8 cellular contexts compared by ENCODE assay signal in the genomic region with DNA sequence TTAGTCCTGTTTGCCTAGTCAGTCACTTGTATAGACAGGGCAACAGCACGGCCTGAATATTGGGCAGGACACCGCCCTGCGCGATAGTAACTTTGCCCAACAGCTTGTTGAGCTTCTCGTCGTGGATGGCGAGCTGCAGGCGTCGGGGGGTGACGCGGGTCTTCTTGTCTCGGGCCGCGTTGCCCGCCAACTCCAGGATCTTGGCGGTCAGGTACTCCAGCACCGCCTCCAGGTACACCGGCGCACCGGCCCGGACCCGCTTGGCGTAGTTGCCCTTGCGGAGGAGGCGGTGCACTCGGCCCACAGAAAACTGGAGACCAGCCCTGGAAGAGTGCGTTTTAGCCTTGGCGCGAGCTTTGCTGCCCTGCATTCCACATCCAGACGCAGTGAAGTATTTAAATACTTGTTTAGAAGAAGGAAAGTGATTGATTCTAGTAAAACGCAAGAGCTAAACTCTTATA.
DNase-seq lines count a peak whose midpoint lies in the region; ATAC-seq lines count a peak whose summit lies in the region.

No MANE protein-coding gene starts in this region.

- H3K4me1 ChIP-seq in mucosa of stomach (ENCODE audit: control insufficient read depth, insufficient read depth, low read length) = peaks cover 13% of the 10 kb centered on the region
- no peaks in the 10 kb centered on the region for H3K4me1 ChIP-seq in urinary bladder (ENCODE audit: insufficient read depth)

- peaks cover 8% of the 10 kb centered on the region for H3K36me3 Mint-ChIP-seq in effector memory CD8-positive, alpha-beta T cell (ENCODE audit: insufficient read depth)

- peak; percentile 16 for ATAC-seq in HG03175 (IDR thresholded peaks at IDR 0.05; ENCODE audit: unreplicated experiment)
- peak; percentile 8 for ATAC-seq in effector memory CD8-positive, alpha-beta T cell (replicated peaks)

- 2% methylated on average over 31 of the region's 31 CpGs for WGBS in urinary bladder

- peaks cover 6 to 19% of the 10 kb centered on the region in 2 donors for H3K4me1 Mint-ChIP-seq in effector memory CD8-positive, alpha-beta T cell (ENCODE audit: low read depth in 2 of 2)

- no peak overlapping the region for H3K27ac Mint-ChIP-seq in effector memory CD8-positive, alpha-beta T cell

- no peaks in the 10 kb centered on the region for H3K36me3 ChIP-seq in mucosa of stomach (ENCODE audit: control insufficient read depth, insufficient read depth, low read length)
- no peaks in the 10 kb centered on the region for H3K36me3 ChIP-seq in urinary bladder (ENCODE audit: insufficient read depth)

- peak overlapping the region; percentile 59 for H3K27ac ChIP-seq in urinary bladder (ENCODE audit: low read depth)

- peak overlapping the region; percentile 59 for H3K9ac ChIP-seq in mucosa of stomach (ENCODE audit: low read length)

- H3K4me3 ChIP-seq in mucosa of stomach (ENCODE audit: low read length) (no peak overlapping the region), urinary bladder (ENCODE audit: low read depth, low read length) (no peak overlapping the region)

- no peaks in the 10 kb centered on the region for H3K27me3 Mint-ChIP-seq in effector memory CD8-positive, alpha-beta T cell

- H3K4me3 Mint-ChIP-seq in effector memory CD8-positive, alpha-beta T cell = no peak overlapping the region

- H3K9me3 Mint-ChIP-seq in effector memory CD8-positive, alpha-beta T cell = no peaks in the 10 kb centered on the region

- peaks cover 13% of the 10 kb centered on the region for H3K27me3 ChIP-seq in mucosa of stomach (ENCODE audit: control insufficient read depth, insufficient read depth, low read length)

- no peaks in the 10 kb centered on the region for H3K9me3 ChIP-seq in mucosa of stomach (ENCODE audit: control insufficient read depth, low read length)

- DNase-seq in DMS79 (lab: John Stamatoyannopoulos, UW) (peak; percentile 34), DMS79 treated with DMSO at 0.1 percent for 48 hours (lab: John Stamatoyannopoulos, UW) (no peak), SKM-1 treated with dmso at 0.1 percent for 144 hours (lab: John Stamatoyannopoulos, UW; ENCODE audit: unreplicated experiment) (no peak)
- DNase-seq in activated CD4-positive, alpha-beta T cell treated with anti-CD3 and anti-CD28 coated beads for 1 hour = peak; percentile 31
- DNase-seq in effector memory CD8-positive, alpha-beta T cell = peak; percentile 27 to 59 (median 33)

Comparison
In these comparisons a context has a peak if more than half of its experiments do, and no peak if none do; other contexts are left out.
1. DNase-seq: peak in DMS79 (single experiment), activated CD4-positive, alpha-beta T cell treated with anti-CD3 and anti-CD28 coated beads for 1 hour (single experiment) and effector memory CD8-positive, alpha-beta T cell (3 of 3); none in DMS79 treated with DMSO at 0.1 percent for 48 hours (single experiment) and SKM-1 treated with dmso at 0.1 percent for 144 hours (single experiment).